In genomic region chr7:94303736-94304135, GRCh38 we compare ENCODE assay signal across 11 cellular contexts.
A peak's percentile ranks its signal among the peaks of the same experiment; 100 is the strongest.
DNase-seq lines count a peak whose midpoint lies in the region; ATAC-seq, FAIRE-seq and TF ChIP-seq lines count a peak whose summit lies in the region.
"Had no signal": no experiment of that assay in that cellular context is flagged by ENCODE, and none has a peak within 500 bp of the region (broad histone marks: within the 10 kb centered on the region; RNA-seq: fewer than 3 reads in every experiment).

No MANE protein-coding gene starts in this region.

- WGBS in esophagus squamous epithelium, 2 donors = 22 to 41% methylated on average over 6 of the region's 6 CpGs
- WGBS in upper lobe of left lung, 2 donors = 38 to 41% methylated on average over 6 of the region's 6 CpGs

- no peak for FAIRE-seq in frontal cortex (lab: Jason Lieb, UNC)

- no peak for TF ChIP-seq CTCF in esophagus squamous epithelium (IDR thresholded peaks at IDR 0.05)
- no peak for TF ChIP-seq CTCF in upper lobe of left lung (IDR thresholded peaks at IDR 0.05)
- TF ChIP-seq CTCF in omental fat pad (IDR thresholded peaks at IDR 0.05) = no peak

- no peaks in the 10 kb centered on the region for H3K9me3 ChIP-seq in esophagus squamous epithelium
- H3K9me3 ChIP-seq in upper lobe of left lung = no peaks in the 10 kb centered on the region

- no peak for TF ChIP-seq POLR2A in esophagus squamous epithelium (IDR thresholded peaks at IDR 0.05)
- no peak for TF ChIP-seq POLR2A in upper lobe of left lung (IDR thresholded peaks at IDR 0.05)

- ATAC-seq in upper lobe of left lung (ENCODE audit: low FRiP score in 2 of 2) = peak in 1 of 2 donors; percentile 49
- no peak for ATAC-seq in omental fat pad (ENCODE audit: low FRiP score)
- ATAC-seq: T-helper 17 cell had no signal

- DNase-seq in LHCN-M2 (ENCODE audit: low read depth) = peak; percentile 86
- no peak for DNase-seq in esophagus squamous epithelium (lab: John Stamatoyannopoulos, UW)
- DNase-seq in myocyte (ENCODE audit: low read depth) = peak; percentile 89
- DNase-seq in upper lobe of left lung = no peak
- DNase-seq in omental fat pad (ENCODE audit: low spot score) = no peak
- DNase-seq in LoVo (ENCODE audit: low spot score) = no peak
- no peak for DNase-seq in frontal cortex (ENCODE audit: low spot score in 2 of 2)
- DNase-seq: activated T-cell treated with anti-CD3 and anti-CD28 coated beads for 4 hours, DMS79 treated with DMSO at 0.1 percent for 48 hours, NCI-H510A treated with DMSO at 0.1 percent for 48 hours, T-helper 17 cell had no signal

- H3K36me3 ChIP-seq in esophagus squamous epithelium (no peaks in the 10 kb centered on the region), upper lobe of left lung (no peaks in the 10 kb centered on the region)

- no peak for TF ChIP-seq EP300 in upper lobe of left lung (IDR thresholded peaks at IDR 0.05)

- H3K27ac ChIP-seq in esophagus squamous epithelium = peak overlapping the region in 3 of 4 donors; percentile 78 to 86 (median 83)
- peak overlapping the region in 3 of 4 donors; percentile 1 to 18 (median 3) for H3K27ac ChIP-seq in upper lobe of left lung

- intact Hi-C loops in esophagus squamous epithelium (cut with DNase I) = no loop called here

- no peak overlapping the region for H3K4me3 ChIP-seq in esophagus squamous epithelium
- H3K4me3 ChIP-seq in upper lobe of left lung = no peak overlapping the region

- H3K27me3 ChIP-seq in esophagus squamous epithelium (no peaks in the 10 kb centered on the region), upper lobe of left lung (no peaks in the 10 kb centered on the region)

- H3K4me1 ChIP-seq in esophagus squamous epithelium = peaks cover 0 to 35% (median 14%) of the 10 kb centered on the region in 3 donors
- H3K4me1 ChIP-seq in upper lobe of left lung = peaks cover 0 to 11% (median 5%) of the 10 kb centered on the region in 4 donors

Comparison
In these comparisons a context has a peak if more than half of its experiments do, and no peak if none do; other contexts are left out.
1. DNase-seq: peak in LHCN-M2 (single experiment) and myocyte (single experiment); none in esophagus squamous epithelium (single experiment), upper lobe of left lung (0 of 2), omental fat pad (single experiment), LoVo (single experiment) and frontal cortex (0 of 2).